1 cellular context compared by ENCODE assay signal in the genomic region with DNA sequence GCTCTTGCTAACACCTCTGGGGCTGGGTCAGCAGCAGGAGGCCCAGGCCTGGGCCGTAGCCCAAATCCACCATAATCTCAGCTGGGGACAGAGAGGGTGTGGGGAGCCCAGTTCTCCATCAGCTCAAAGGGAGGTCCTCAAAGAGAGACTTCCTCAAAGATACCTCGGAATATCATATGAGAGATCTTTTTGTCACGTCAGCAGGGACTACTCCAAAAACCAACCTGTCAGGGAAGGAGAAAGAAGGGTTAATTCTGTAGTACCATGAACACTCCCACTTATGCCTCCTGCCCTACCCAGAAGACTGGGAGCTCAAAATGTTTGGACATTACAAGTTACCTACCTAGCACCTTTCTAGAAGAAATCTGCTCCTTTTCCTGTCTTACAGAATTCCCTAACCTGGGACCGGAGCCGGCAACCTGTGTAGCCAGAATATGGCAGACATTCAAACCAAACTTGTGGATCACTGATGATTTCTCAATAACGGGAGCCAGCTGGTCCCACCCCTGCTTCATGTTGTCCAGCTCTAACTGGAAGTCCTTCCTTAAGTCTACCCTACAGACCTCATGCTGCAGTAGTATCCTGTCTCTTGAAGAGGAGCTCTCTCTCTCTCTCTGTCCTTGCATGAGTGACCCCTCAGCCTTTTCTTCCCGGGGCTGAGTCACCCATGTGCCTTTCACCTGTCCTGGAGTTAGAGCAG.
A peak's percentile ranks its signal among the peaks of the same experiment; 100 is the strongest.
TF ChIP-seq lines count a peak whose summit lies in the region.

No MANE protein-coding gene starts in this region.

TF ChIP-seq in K562, 482 proteins besides CTCF, POLR2A, EP300 and RAD21:
- TF ChIP-seq ZBTB17 (CRISPR knock-in tag; IDR thresholded peaks at IDR 0.05) (no peak), NR1H2 (CRISPR knock-in tag; IDR thresholded peaks at IDR 0.05) (no peak), C11orf30 (IDR thresholded peaks at IDR 0.05; ENCODE audit: low read depth) (peak; percentile 47; the same call in 1 of the 2 replicates), MEF2A (IDR thresholded peaks at IDR 0.05; ENCODE audit: control insufficient read depth, low read depth, low read length) (no peak), PYGO2 (tag; IDR thresholded peaks at IDR 0.05) (no peak), KDM4B (IDR thresholded peaks at IDR 0.05; ENCODE audit: borderline replicate concordance in 2 of 2, low read depth in 1 of 2) (no peak), RBM25 (IDR thresholded peaks at IDR 0.05; ENCODE audit: low read depth, low read length, severe bottlenecking) (peak; percentile 60), ZNF316 (IDR thresholded peaks at IDR 0.05) (peak; percentile 70), MAFK (IDR thresholded peaks at IDR 0.05; ENCODE audit: low read length) (0 out of 2 replicates have a peak, but pooled peaks have one; percentile 23), MAFF (IDR thresholded peaks at IDR 0.05; ENCODE audit: low read length) (peak; percentile 54; the same call in 1 of the 2 replicates), ZNF121 (CRISPR knock-in tag; conservative IDR thresholded peaks at IDR 0.05) (peak; percentile 31; the same call in 1 of the 2 replicates), KDM1A (IDR thresholded peaks at IDR 0.05) (peak in 1 of 2 experiments; percentile 42; a peak in 1 of 4 replicates), BCOR (IDR thresholded peaks at IDR 0.05) (peak; percentile 65; the same call in 1 of the 2 replicates)
- TF ChIP-seq, protein P1, sequence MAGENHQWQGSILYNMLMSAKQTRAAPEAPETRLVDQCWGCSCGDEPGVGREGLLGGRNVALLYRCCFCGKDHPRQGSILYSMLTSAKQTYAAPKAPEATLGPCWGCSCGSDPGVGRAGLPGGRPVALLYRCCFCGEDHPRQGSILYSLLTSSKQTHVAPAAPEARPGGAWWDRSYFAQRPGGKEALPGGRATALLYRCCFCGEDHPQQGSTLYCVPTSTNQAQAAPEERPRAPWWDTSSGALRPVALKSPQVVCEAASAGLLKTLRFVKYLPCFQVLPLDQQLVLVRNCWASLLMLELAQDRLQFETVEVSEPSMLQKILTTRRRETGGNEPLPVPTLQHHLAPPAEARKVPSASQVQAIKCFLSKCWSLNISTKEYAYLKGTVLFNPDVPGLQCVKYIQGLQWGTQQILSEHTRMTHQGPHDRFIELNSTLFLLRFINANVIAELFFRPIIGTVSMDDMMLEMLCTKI (IDR thresholded peaks at IDR 0.05; ENCODE audit: partially characterized antibody) = no peak
- TF ChIP-seq, protein P2, sequence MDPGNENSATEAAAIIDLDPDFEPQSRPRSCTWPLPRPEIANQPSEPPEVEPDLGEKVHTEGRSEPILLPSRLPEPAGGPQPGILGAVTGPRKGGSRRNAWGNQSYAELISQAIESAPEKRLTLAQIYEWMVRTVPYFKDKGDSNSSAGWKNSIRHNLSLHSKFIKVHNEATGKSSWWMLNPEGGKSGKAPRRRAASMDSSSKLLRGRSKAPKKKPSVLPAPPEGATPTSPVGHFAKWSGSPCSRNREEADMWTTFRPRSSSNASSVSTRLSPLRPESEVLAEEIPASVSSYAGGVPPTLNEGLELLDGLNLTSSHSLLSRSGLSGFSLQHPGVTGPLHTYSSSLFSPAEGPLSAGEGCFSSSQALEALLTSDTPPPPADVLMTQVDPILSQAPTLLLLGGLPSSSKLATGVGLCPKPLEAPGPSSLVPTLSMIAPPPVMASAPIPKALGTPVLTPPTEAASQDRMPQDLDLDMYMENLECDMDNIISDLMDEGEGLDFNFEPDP (CRISPR knock-in tag; IDR thresholded peaks at IDR 0.05) = no peak
